ENCODE assay signal across 20 cellular contexts in genomic region chr7:111914287-111914686, GRCh38.
DNase-seq lines count a peak whose midpoint lies in the region; ATAC-seq, FAIRE-seq and TF ChIP-seq lines count a peak whose summit lies in the region.
"Had no signal": no experiment of that assay in that cellular context is flagged by ENCODE, and none has a peak within 500 bp of the region (broad histone marks: within the 10 kb centered on the region; RNA-seq: fewer than 3 reads in every experiment).

No MANE protein-coding gene starts in this region.

- 83% methylated on average over 4 of the region's 4 CpGs for WGBS in right cardiac atrium

- H3K9me3 ChIP-seq in keratinocyte (ENCODE audit: control insufficient read depth, low read depth, low read length) (no peaks in the 10 kb centered on the region), right cardiac atrium (ENCODE audit: control insufficient read depth, low read length) (no peaks in the 10 kb centered on the region), colonic mucosa (no peaks in the 10 kb centered on the region)

- no peak; the same call in 1 of the 2 replicates for ATAC-seq in WTC11
- ATAC-seq in right cardiac atrium: no peak
- no peak for ATAC-seq in GM21723 (IDR thresholded peaks at IDR 0.05; ENCODE audit: unreplicated experiment)
- ATAC-seq: K562 had no signal

- H3K9me3 Mint-ChIP-seq in WTC11: peaks cover under 1% of the 10 kb centered on the region
- H3K9me3 Mint-ChIP-seq: CD4-positive, alpha-beta T cell had no signal

- FAIRE-seq in GM12891 (lab: Jason Lieb, UNC) (no peak), keratinocyte (lab: Jason Lieb, UNC) (peak; percentile 5)
- FAIRE-seq: G401.6, GM12892, H54, K562 had no signal

- no peak overlapping the region for H2AFZ ChIP-seq in keratinocyte (ENCODE audit: control insufficient read depth, low read length)

- H3K79me2 ChIP-seq in keratinocyte (ENCODE audit: control insufficient read depth, insufficient read depth, low read length): no peaks in the 10 kb centered on the region

- intact Hi-C loops in right cardiac atrium (cut with DNase I) (no loop called here), colonic mucosa (cut with DNase I) (no loop called here)

- POLR2A ChIA-PET in WTC11 (lab: Charles Lee): no interaction called here

- no peaks in the 10 kb centered on the region for H3K9me1 ChIP-seq in keratinocyte (ENCODE audit: control insufficient read depth, extremely low read depth, insufficient read depth, low read length)

- no peak overlapping the region for H3K4me2 ChIP-seq in keratinocyte (ENCODE audit: control insufficient read depth, extremely low read depth, insufficient read depth, low read depth, low read length)

- dilution Hi-C loops in keratinocyte (cut with MboI; ENCODE audit: extremely low pct_ligation_motif_present, low sequenced_read_pairs): no loop called here

- H4K20me1 ChIP-seq in keratinocyte (ENCODE audit: control insufficient read depth, extremely low read depth, insufficient read depth, low read length): no peaks in the 10 kb centered on the region

- DNase-seq in GM12891 (ENCODE audit: insufficient read length, low spot score): peak; percentile 7
- DNase-seq in WTC11 (ENCODE audit: low spot score): no peak
- DNase-seq in keratinocyte (ENCODE audit: low read depth, low spot score): no peak
- peak; percentile 66 for DNase-seq in pons (ENCODE audit: low spot score)
- DNase-seq in right cardiac atrium: no peak
- DNase-seq in colonic mucosa: no peak
- DNase-seq in NAMALWA (ENCODE audit: low spot score): no peak
- DNase-seq: ACHN; C1 segment of cervical spinal cord; Calu3; CD4-positive, alpha-beta T cell; DMS 273 treated with DMSO at 0.1 percent for 48 hours; DMS79 treated with DMSO at 0.1 percent for 48 hours; EL had no signal

- H3K4me3 ChIP-seq in keratinocyte (ENCODE audit: control insufficient read depth in 2 of 3, extremely low read depth in 1 of 3, insufficient read depth in 2 of 3, low read depth in 1 of 3, low read length in 3 of 3): no peak overlapping the region
- no peak overlapping the region for H3K4me3 ChIP-seq in right cardiac atrium (ENCODE audit: low read length)
- H3K4me3 ChIP-seq in colonic mucosa: no peak overlapping the region
- H3K4me3 ChIP-seq: K562 had no signal

- no peaks in the 10 kb centered on the region for H3K4me1 ChIP-seq in keratinocyte (ENCODE audit: control insufficient read depth, extremely low read depth, insufficient read depth, low read length)
- H3K4me1 ChIP-seq in right cardiac atrium (ENCODE audit: control insufficient read depth, insufficient read depth, low read length): no peaks in the 10 kb centered on the region
- H3K4me1 ChIP-seq in colonic mucosa: no peaks in the 10 kb centered on the region

- TF ChIP-seq POLR2A in GM12891 (IDR thresholded peaks at IDR 0.05; ENCODE audit: low read depth, low read length): no peak

- peak overlapping the region; percentile 5; the same call in 1 of the 2 replicates for H3K27ac Mint-ChIP-seq in WTC11
- H3K27ac Mint-ChIP-seq: B cell; CD4-positive, alpha-beta T cell had no signal

- H3K27me3 ChIP-seq in keratinocyte (ENCODE audit: control insufficient read depth, extremely low read depth, insufficient read depth, low read length) (no peaks in the 10 kb centered on the region), right cardiac atrium (ENCODE audit: control insufficient read depth, insufficient read depth) (no peaks in the 10 kb centered on the region), colonic mucosa (no peaks in the 10 kb centered on the region)

- H3K27ac ChIP-seq in keratinocyte (ENCODE audit: control insufficient read depth, insufficient read depth, low read length) (no peak overlapping the region), right cardiac atrium (ENCODE audit: low read length) (no peak overlapping the region), colonic mucosa (no peak overlapping the region)

- H3K4me1 Mint-ChIP-seq in WTC11: peaks cover 5% of the 10 kb centered on the region; the same call in 1 of the 2 replicates
- H3K4me1 Mint-ChIP-seq: B cell had no signal

- peaks cover 8% of the 10 kb centered on the region for H3K36me3 Mint-ChIP-seq in WTC11

- CTCF ChIA-PET in WTC11 (lab: Charles Lee): no interaction called here

- H3K36me3 ChIP-seq in keratinocyte (ENCODE audit: control insufficient read depth in 2 of 2, extremely low read depth in 1 of 2, insufficient read depth in 2 of 2, low read length in 2 of 2): no peaks in the 10 kb centered on the region
- H3K36me3 ChIP-seq in colonic mucosa: no peaks in the 10 kb centered on the region

- TF ChIP-seq CTCF in WTC11 (IDR thresholded peaks at IDR 0.05) (no peak), keratinocyte (optimal IDR thresholded peaks at IDR 0.05 in 1 of 3, IDR thresholded peaks at IDR 0.05 in 1 of 3, conservative IDR thresholded peaks at IDR 0.05 in 1 of 3; ENCODE audit: extremely low read depth in 1 of 3, insufficient read depth in 2 of 3, low read length in 3 of 3) (no peak), colonic mucosa (IDR thresholded peaks at IDR 0.05) (no peak)

- no peak overlapping the region for H3K9ac ChIP-seq in keratinocyte (ENCODE audit: control insufficient read depth, extremely low read depth, insufficient read depth, low read length)
- H3K9ac ChIP-seq in colonic mucosa (ENCODE audit: low read depth in 2 of 2, low read length in 2 of 2): no peak overlapping the region

- H3K4me3 Mint-ChIP-seq in WTC11: no peak overlapping the region
- H3K4me3 Mint-ChIP-seq: B cell; CD4-positive, alpha-beta T cell had no signal

- H3K27me3 Mint-ChIP-seq in WTC11 (ENCODE audit: low read depth): no peaks in the 10 kb centered on the region
- H3K27me3 Mint-ChIP-seq: B cell had no signal

TF ChIP-seq in GM12891, 5 proteins besides CTCF, POLR2A, EP300 and RAD21:
- TF ChIP-seq TAF1 (IDR thresholded peaks at IDR 0.05; ENCODE audit: low read depth, low read length) (no peak), POLR2AphosphoS5 (IDR thresholded peaks at IDR 0.05; ENCODE audit: low read depth, low read length) (no peak), POU2F2 (IDR thresholded peaks at IDR 0.05; ENCODE audit: low read depth, low read length) (no peak), SPI1 (IDR thresholded peaks at IDR 0.05; ENCODE audit: low read depth, low read length) (no peak), PAX5 (IDR thresholded peaks at IDR 0.05; ENCODE audit: insufficient read depth, low read length, severe bottlenecking) (no peak)

TF ChIP-seq in WTC11, 78 proteins besides CTCF, POLR2A, EP300 and RAD21 (continues in another document):
- TF ChIP-seq ESRRA (CRISPR knock-in tag; IDR thresholded peaks at IDR 0.05; ENCODE audit: borderline replicate concordance) (no peak), ZNF512 (CRISPR knock-in tag; IDR thresholded peaks at IDR 0.05; ENCODE audit: borderline replicate concordance) (no peak), CREB1 (CRISPR knock-in tag; IDR thresholded peaks at IDR 0.05) (no peak), ZNF263 (CRISPR knock-in tag; IDR thresholded peaks at IDR 0.05; ENCODE audit: low read depth) (no peak), OVOL2 (CRISPR knock-in tag; IDR thresholded peaks at IDR 0.05; ENCODE audit: borderline replicate concordance) (no peak), TCF7 (CRISPR knock-in tag; IDR thresholded peaks at IDR 0.05; ENCODE audit: low read depth) (no peak)
- TF ChIP-seq, protein P1, sequence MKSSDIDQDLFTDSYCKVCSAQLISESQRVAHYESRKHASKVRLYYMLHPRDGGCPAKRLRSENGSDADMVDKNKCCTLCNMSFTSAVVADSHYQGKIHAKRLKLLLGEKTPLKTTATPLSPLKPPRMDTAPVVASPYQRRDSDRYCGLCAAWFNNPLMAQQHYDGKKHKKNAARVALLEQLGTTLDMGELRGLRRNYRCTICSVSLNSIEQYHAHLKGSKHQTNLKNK (CRISPR knock-in tag; IDR thresholded peaks at IDR 0.05): no peak
- TF ChIP-seq, protein P2, sequence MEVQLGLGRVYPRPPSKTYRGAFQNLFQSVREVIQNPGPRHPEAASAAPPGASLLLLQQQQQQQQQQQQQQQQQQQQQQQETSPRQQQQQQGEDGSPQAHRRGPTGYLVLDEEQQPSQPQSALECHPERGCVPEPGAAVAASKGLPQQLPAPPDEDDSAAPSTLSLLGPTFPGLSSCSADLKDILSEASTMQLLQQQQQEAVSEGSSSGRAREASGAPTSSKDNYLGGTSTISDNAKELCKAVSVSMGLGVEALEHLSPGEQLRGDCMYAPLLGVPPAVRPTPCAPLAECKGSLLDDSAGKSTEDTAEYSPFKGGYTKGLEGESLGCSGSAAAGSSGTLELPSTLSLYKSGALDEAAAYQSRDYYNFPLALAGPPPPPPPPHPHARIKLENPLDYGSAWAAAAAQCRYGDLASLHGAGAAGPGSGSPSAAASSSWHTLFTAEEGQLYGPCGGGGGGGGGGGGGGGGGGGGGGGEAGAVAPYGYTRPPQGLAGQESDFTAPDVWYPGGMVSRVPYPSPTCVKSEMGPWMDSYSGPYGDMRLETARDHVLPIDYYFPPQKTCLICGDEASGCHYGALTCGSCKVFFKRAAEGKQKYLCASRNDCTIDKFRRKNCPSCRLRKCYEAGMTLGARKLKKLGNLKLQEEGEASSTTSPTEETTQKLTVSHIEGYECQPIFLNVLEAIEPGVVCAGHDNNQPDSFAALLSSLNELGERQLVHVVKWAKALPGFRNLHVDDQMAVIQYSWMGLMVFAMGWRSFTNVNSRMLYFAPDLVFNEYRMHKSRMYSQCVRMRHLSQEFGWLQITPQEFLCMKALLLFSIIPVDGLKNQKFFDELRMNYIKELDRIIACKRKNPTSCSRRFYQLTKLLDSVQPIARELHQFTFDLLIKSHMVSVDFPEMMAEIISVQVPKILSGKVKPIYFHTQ (CRISPR knock-in tag; IDR thresholded peaks at IDR 0.05): no peak
- TF ChIP-seq, protein P3, sequence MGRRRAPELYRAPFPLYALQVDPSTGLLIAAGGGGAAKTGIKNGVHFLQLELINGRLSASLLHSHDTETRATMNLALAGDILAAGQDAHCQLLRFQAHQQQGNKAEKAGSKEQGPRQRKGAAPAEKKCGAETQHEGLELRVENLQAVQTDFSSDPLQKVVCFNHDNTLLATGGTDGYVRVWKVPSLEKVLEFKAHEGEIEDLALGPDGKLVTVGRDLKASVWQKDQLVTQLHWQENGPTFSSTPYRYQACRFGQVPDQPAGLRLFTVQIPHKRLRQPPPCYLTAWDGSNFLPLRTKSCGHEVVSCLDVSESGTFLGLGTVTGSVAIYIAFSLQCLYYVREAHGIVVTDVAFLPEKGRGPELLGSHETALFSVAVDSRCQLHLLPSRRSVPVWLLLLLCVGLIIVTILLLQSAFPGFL (CRISPR knock-in tag; IDR thresholded peaks at IDR 0.05; ENCODE audit: borderline replicate concordance): no peak

Comparison
In these comparisons a context has a peak if more than half of its experiments do, and no peak if none do; other contexts are left out.
1. DNase-seq: peak in GM12891 (single experiment) and pons (single experiment); none in WTC11 (single experiment), keratinocyte (single experiment), right cardiac atrium (0 of 3), colonic mucosa (single experiment) and NAMALWA (single experiment).